19 cellular contexts compared by ENCODE assay signal in genomic region chr1:232986000-232986922, GRCh38.
"Had no signal": no experiment of that assay in that cellular context is flagged by ENCODE, and none has a peak within 500 bp of the region (broad histone marks: within the 10 kb centered on the region; RNA-seq: fewer than 3 reads in every experiment).

No MANE protein-coding gene starts in this region.

- H3K4me1 Mint-ChIP-seq: activated B cell treated with CpG ODN at 0.5 μM for 24 hours; activated CD4-positive, alpha-beta T cell treated with anti-CD3 and anti-CD28 coated beads for 36 hours had no signal

- FAIRE-seq: endometrium, kidney had no signal

- ATAC-seq: activated CD4-positive, alpha-beta T cell treated with anti-CD3 and anti-CD28 coated beads for 36 hours; left lobe of liver; stimulated activated naive CD8-positive, alpha-beta T cell treated with anti-CD3 and anti-CD28 coated beads, Interleukin-15, Interleukin-2, amounts not matched to agents 100 U/mL and 50 U/mL, for 24 hours had no signal

- H3K4me3 Mint-ChIP-seq: activated B cell treated with CpG ODN at 0.5 μM for 24 hours; activated CD4-positive, alpha-beta T cell treated with anti-CD3 and anti-CD28 coated beads for 36 hours; activated naive CD4-positive, alpha-beta T cell treated with anti-CD3 and anti-CD28 coated beads, Interleukin-2, amount 10 ng/mL, durations not matched to agents 7 days and 5 days; nephron progenitor cell had no signal

- DNase-seq: activated B cell treated with CpG ODN at 0.5 μM for 24 hours; activated CD4-positive, alpha-beta T cell treated with anti-CD3 and anti-CD28 coated beads for 36 hours; activated CD4-positive, alpha-beta T cell treated with anti-CD3 and anti-CD28 coated beads, Interleukin-2, amount 50 U/mL, for 4 hours; activated effector memory CD4-positive, alpha-beta T cell treated with anti-CD3 and anti-CD28 coated beads, Interleukin-2, amount 50 U/mL, for 16 hours; activated naive CD4-positive, alpha-beta T cell treated with anti-CD3 and anti-CD28 coated beads, Interleukin-2, amount 10 ng/mL, durations not matched to agents 7 days and 5 days; activated T-cell treated with anti-CD3 and anti-CD28 coated beads for 4 hours; amygdala; heart right ventricle; kidney; nephron progenitor cell; nucleus accumbens; spleen; stimulated activated CD4-positive, alpha-beta T cell treated with anti-CD3 and anti-CD28 coated beads, Interleukin-4, amount 100 ng/mL, for 24 hours; stimulated activated naive CD8-positive, alpha-beta T cell treated with anti-CD3 and anti-CD28 coated beads, Interleukin-15, Interleukin-2, amounts not matched to agents 100 U/mL and 50 U/mL, for 24 hours; T-helper 1 cell; T-helper 9 cell; tibial artery had no signal

- H3K27ac ChIP-seq: heart right ventricle, spleen, tibial artery had no signal

- H3K27ac Mint-ChIP-seq: activated B cell treated with CpG ODN at 0.5 μM for 24 hours; activated CD4-positive, alpha-beta T cell treated with anti-CD3 and anti-CD28 coated beads for 36 hours; activated naive CD4-positive, alpha-beta T cell treated with anti-CD3 and anti-CD28 coated beads, Interleukin-2, amount 10 ng/mL, durations not matched to agents 7 days and 5 days; nephron progenitor cell had no signal

- H3K9me3 Mint-ChIP-seq: activated B cell treated with CpG ODN at 0.5 μM for 24 hours; activated naive CD4-positive, alpha-beta T cell treated with anti-CD3 and anti-CD28 coated beads, Interleukin-2, amount 10 ng/mL, durations not matched to agents 7 days and 5 days; nephron progenitor cell had no signal

- H3K27me3 Mint-ChIP-seq: activated B cell treated with CpG ODN at 0.5 μM for 24 hours; activated CD4-positive, alpha-beta T cell treated with anti-CD3 and anti-CD28 coated beads for 36 hours; activated naive CD4-positive, alpha-beta T cell treated with anti-CD3 and anti-CD28 coated beads, Interleukin-2, amount 10 ng/mL, durations not matched to agents 7 days and 5 days had no signal

- H3K4me3 ChIP-seq: heart right ventricle, spleen, tibial artery had no signal
